In genomic region chr3:196501316-196502064, GRCh38 we compare ENCODE assay signal across 8 cellular contexts. TPM values are rescaled to one million over a fixed set of nuclear protein-coding genes. Genes with fewer than 3 reads are reported as not detected.
DNase-seq lines count a peak whose midpoint lies in the region; ATAC-seq, FAIRE-seq and TF ChIP-seq lines count a peak whose summit lies in the region.

No MANE protein-coding gene starts in this region.

- H3K4me1 ChIP-seq in A549, result peaks cover 18% of the 10 kb centered on the region
- peaks cover 18 to 22% of the 10 kb centered on the region in 2 donors for H3K4me1 ChIP-seq in gastrocnemius medialis

- intact Hi-C loops in gastrocnemius medialis (cut with DNase I; ENCODE audit: low total_unique reads), result no loop called here

- TF ChIP-seq RAD21 in A549 (conservative IDR thresholded peaks at IDR 0.05 in 1 of 2, IDR thresholded peaks at IDR 0.05 in 1 of 2), result no peak

- no peaks in the 10 kb centered on the region for H3K27me3 ChIP-seq in gastrocnemius medialis

- CTCF ChIA-PET in A549 (lab: Yijun Ruan, JAX), result interaction anchor here (1.1 to 1.4 kb wide), 3 partner anchors 17 to 203 kb away, joined by 3 to 5 read pairs (median 4); no protein-coding TSS in a partner anchor

- no peak for TF ChIP-seq EP300 in A549 (IDR thresholded peaks at IDR 0.05)

- in situ Hi-C loops in gastrocnemius medialis (cut with MboI; ENCODE audit: low sequenced_read_pairs in 4 of 4), result loop anchor here in 1 of 4 donors (25.0 kb wide), 1 partner anchor 414 kb away; the partner anchor contains the start of gene TFRC

- ATAC-seq in A549 (no peak), gastrocnemius medialis (no peak), HG03520 (IDR thresholded peaks at IDR 0.05; ENCODE audit: unreplicated experiment) (no peak)

- H3K4me3 ChIP-seq in A549, result peak overlapping the region; percentile 83
- peak overlapping the region; percentile 98 for H3K4me3 ChIP-seq in fibroblast of pulmonary artery (replicated peaks; ENCODE audit: low read depth, low read length)
- H3K4me3 ChIP-seq in gastrocnemius medialis, result peak overlapping the region; percentile 87 to 92 (median 88)

- peak overlapping the region; percentile 89 for H3K4me2 ChIP-seq in A549

- TF ChIP-seq POLR2A in A549 (IDR thresholded peaks at IDR 0.05; ENCODE audit: low read length), result no peak
- TF ChIP-seq POLR2A in gastrocnemius medialis (IDR thresholded peaks at IDR 0.05), result no peak

- H3K9me3 ChIP-seq in A549, result 0 out of 3 replicates have a peak, but pooled peaks cover under 1% of the 10 kb centered on the region
- peaks cover 0 to under 1% (median 0%) of the 10 kb centered on the region in 3 donors for H3K9me3 ChIP-seq in gastrocnemius medialis

- FAIRE-seq in A549 (lab: Jason Lieb, UNC) (no peak), G401.6 (lab: Jason Lieb, UNC) (peak; percentile 69)

- TF ChIP-seq CTCF in A549 (IDR thresholded peaks at IDR 0.05), result no peak
- no peak for TF ChIP-seq CTCF in fibroblast of pulmonary artery (IDR thresholded peaks at IDR 0.05; ENCODE audit: low read length, missing control alignments)
- TF ChIP-seq CTCF in gastrocnemius medialis (IDR thresholded peaks at IDR 0.05 in 4 of 5, conservative IDR thresholded peaks at IDR 0.05 in 1 of 5), result no peak

- DNase-seq in A549 (ENCODE audit: low read depth in 1 of 2, low spot score in 1 of 2), result no peak
- DNase-seq in SW480 (ENCODE audit: low spot score), result peak; percentile 69
- peak; percentile 34 for DNase-seq in fibroblast of pulmonary artery (ENCODE audit: low read depth)
- DNase-seq in gastrocnemius medialis, result no peak
- no peak for DNase-seq in iPS-NIHi7 (ENCODE audit: extremely low spot score)
- no peak for DNase-seq in stimulated activated naive CD4-positive, alpha-beta T cell treated with Interleukin-2 at 50 U/mL for 16 hours (lab: John Stamatoyannopoulos, UW)

- H3K36me3 ChIP-seq in gastrocnemius medialis, result no peaks in the 10 kb centered on the region

- POLR2A ChIA-PET in A549 (lab: Yijun Ruan, JAX), result interaction anchor here (1.6 kb wide), 1 partner anchor 69 kb away, joined by 4 read pairs; the partner anchor contains the start of gene UBXN7

- 2% methylated on average over 14 of the region's 14 CpGs for WGBS in A549 (ENCODE audit: missing lambda C conversion rate)

- H3K27ac ChIP-seq in A549 (peak overlapping the region; percentile 88 to 96), gastrocnemius medialis (peak overlapping the region; percentile 91 to 95 (median 93))

TF ChIP-seq in A549, 52 proteins besides CTCF, POLR2A, EP300 and RAD21:
- no peak for TF ChIP-seq E2F6 (IDR thresholded peaks at IDR 0.05; ENCODE audit: borderline replicate concordance, low read depth)
- TF ChIP-seq JUN (IDR thresholded peaks at IDR 0.05), result no peak
- no peak for TF ChIP-seq FOSL2 (IDR thresholded peaks at IDR 0.05)
- no peak for TF ChIP-seq FOSL2 (CRISPR knock-in tag; IDR thresholded peaks at IDR 0.05)
- TF ChIP-seq HOXA7 (CRISPR knock-in tag; IDR thresholded peaks at IDR 0.05), result no peak
- TF ChIP-seq POLR2AphosphoS2 (conservative IDR thresholded peaks at IDR 0.05; ENCODE audit: low read length), result no peak
- no peak for TF ChIP-seq MAFK (IDR thresholded peaks at IDR 0.05; ENCODE audit: partially characterized antibody)

RNA-seq across cellular contexts. Expression of gene RNF168, which starts 2.1 kb away (rescaled TPM):
- polyA plus RNA-seq in A549 (2011; rRNA removed) (3.8 and 5.7 TPM in 2 replicates), A549 (2017; fragmentation: RNase III; extraction: RNeasy Plus Mini Kit Qiagen cat#74134 plus additional on column Dnase treatment) (5.1 to 6.0 TPM (median 5.9 TPM) in 3 replicates)
- 1.6 and 1.7 TPM in 2 replicates for polyA plus RNA-seq in A549 (2012; cell fraction: cytosol; rRNA removed)
- 1.5 and 1.9 TPM in 2 replicates for polyA plus RNA-seq in A549 (2012; cell fraction: nucleus; rRNA removed)
- polyA minus RNA-seq in A549 (2011; rRNA and poly(A)+ RNA removed), result 18.1 and 19.1 TPM in 2 replicates
- 10 to 100 TPM in 3 of 4 donors, 1 to 10 TPM in 1; 6.5 to 14.6 (median 11.0) TPM for total RNA-seq in gastrocnemius medialis

RNA-seq across cellular contexts. Expression of gene SMCO1, which starts 13.7 kb away (rescaled TPM):
- polyA plus RNA-seq in A549 (2011; rRNA removed), result not detected in 2 replicates
- not detected in 2 replicates for polyA plus RNA-seq in A549 (2012; cell fraction: cytosol; rRNA removed)
- polyA plus RNA-seq in A549 (2012; cell fraction: nucleus; rRNA removed), result not detected in 2 replicates
- polyA plus RNA-seq in A549 (2017; fragmentation: RNase III; extraction: RNeasy Plus Mini Kit Qiagen cat#74134 plus additional on column Dnase treatment), result not detected in 3 replicates
- polyA minus RNA-seq in A549 (2011; rRNA and poly(A)+ RNA removed), result not detected in 2 replicates
- total RNA-seq in gastrocnemius medialis, result 1 to 10 TPM in 3 of 4 donors, under 1 TPM in 1; 0.46 to 2.2 (median 1.5) TPM

Comparison
In these comparisons a context has a peak if more than half of its experiments do, and no peak if none do; other contexts are left out.
1. DNase-seq: peak in SW480 (single experiment) and fibroblast of pulmonary artery (single experiment); none in A549 (0 of 2), gastrocnemius medialis (0 of 2), iPS-NIHi7 (single experiment) and stimulated activated naive CD4-positive, alpha-beta T cell treated with Interleukin-2 at 50 U/mL for 16 hours (single experiment).
2. Peak in every context shown above with its lines, with median percentiles within 50 percentile points of each other: H3K4me3 ChIP-seq.